ENCODE assay signal across 13 cellular contexts in genomic region chr2:136233315-136233714, GRCh38.
"Had no signal": no experiment of that assay in that cellular context is flagged by ENCODE, and none has a peak within 500 bp of the region (broad histone marks: within the 10 kb centered on the region; RNA-seq: fewer than 3 reads in every experiment).

No MANE protein-coding gene starts in this region.

- H3K4me3 Mint-ChIP-seq: activated naive CD8-positive, alpha-beta T cell treated with anti-CD3 and anti-CD28 coated beads, Interleukin-2, amount 50 U/mL, for 24 hours; immature natural killer cell; nephron; stimulated activated naive CD8-positive, alpha-beta T cell treated with anti-CD3 and anti-CD28 coated beads, Interleukin-15, amount 100 ng/mL, for 72 hours had no signal

- DNase-seq: activated CD4-positive, alpha-beta T cell treated with anti-CD3 and anti-CD28 coated beads for 48 hours; activated naive CD4-positive, alpha-beta T cell treated with Interleukin-2 at 50 U/mL for 16 hours; activated naive CD8-positive, alpha-beta T cell treated with anti-CD3 and anti-CD28 coated beads, Interleukin-2, amount 50 U/mL, for 24 hours; immature natural killer cell; stimulated activated CD4-positive, alpha-beta T cell treated with anti-CD3 and anti-CD28 coated beads, Interleukin-12 subunit alpha, Interleukin-12 subunit beta, amount 100 ng/mL, for 4 hours; stimulated activated naive CD8-positive, alpha-beta T cell treated with anti-CD3 and anti-CD28 coated beads, Interleukin-15, amount 100 ng/mL, for 72 hours; T1000 had no signal

- H3K27me3 Mint-ChIP-seq: activated naive CD8-positive, alpha-beta T cell treated with anti-CD3 and anti-CD28 coated beads, Interleukin-2, amount 50 U/mL, for 24 hours; stimulated activated naive CD8-positive, alpha-beta T cell treated with anti-CD3 and anti-CD28 coated beads, Interleukin-15, amount 100 ng/mL, for 72 hours had no signal

- H3K27ac ChIP-seq: cardiac muscle cell, esophagus muscularis mucosa, thoracic aorta, VCaP had no signal

- H3K36me3 Mint-ChIP-seq: immature natural killer cell had no signal

- ATAC-seq: activated naive CD8-positive, alpha-beta T cell treated with anti-CD3 and anti-CD28 coated beads, Interleukin-2, amount 50 U/mL, for 24 hours; stimulated activated naive CD8-positive, alpha-beta T cell treated with anti-CD3 and anti-CD28 coated beads, Interleukin-15, amount 100 ng/mL, for 72 hours had no signal

- H3K4me3 ChIP-seq: cardiac muscle cell, esophagus muscularis mucosa, lung, thoracic aorta had no signal

- H3K27ac Mint-ChIP-seq: activated naive CD8-positive, alpha-beta T cell treated with anti-CD3 and anti-CD28 coated beads, Interleukin-2, amount 50 U/mL, for 24 hours; nephron; stimulated activated naive CD8-positive, alpha-beta T cell treated with anti-CD3 and anti-CD28 coated beads, Interleukin-15, amount 100 ng/mL, for 72 hours had no signal

- H3K9me3 ChIP-seq: esophagus muscularis mucosa, thoracic aorta had no signal

- H3K9me3 Mint-ChIP-seq: activated naive CD8-positive, alpha-beta T cell treated with anti-CD3 and anti-CD28 coated beads, Interleukin-2, amount 50 U/mL, for 24 hours had no signal

- H3K36me3 ChIP-seq: cardiac muscle cell, esophagus muscularis mucosa, thoracic aorta had no signal

- H3K27me3 ChIP-seq: cardiac muscle cell, esophagus muscularis mucosa had no signal
